In the genomic region with DNA sequence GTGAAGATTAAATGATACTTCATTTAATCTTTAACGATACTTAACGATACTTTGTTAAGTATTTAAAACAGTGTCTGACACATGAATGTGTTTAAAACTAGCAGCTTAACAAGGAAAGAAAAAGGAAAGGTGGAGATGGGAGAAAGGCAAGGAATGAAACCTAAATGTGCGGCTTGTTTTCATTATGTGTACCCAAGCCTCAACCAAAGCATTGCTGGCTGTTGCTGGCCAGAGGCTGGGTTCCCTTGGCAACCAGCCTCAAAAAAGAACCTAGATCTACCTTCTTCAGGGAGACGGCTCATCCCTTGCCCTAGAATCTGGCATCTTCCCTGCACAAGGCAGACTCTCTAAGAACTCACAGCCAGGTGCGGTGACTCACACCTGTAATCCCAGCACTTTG, we compare ENCODE assay signal across 16 cellular contexts. TPM values are rescaled to one million over a fixed set of nuclear protein-coding genes. Genes with fewer than 3 reads are reported as not detected.
DNase-seq lines count a peak whose midpoint lies in the region; ATAC-seq and TF ChIP-seq lines count a peak whose summit lies in the region.
"Had no signal": no experiment of that assay in that cellular context is flagged by ENCODE, and none has a peak within 500 bp of the region (broad histone marks: within the 10 kb centered on the region; RNA-seq: fewer than 3 reads in every experiment).

No MANE protein-coding gene starts in this region.

- H3K4me1 Mint-ChIP-seq in CD4-positive, CD25-positive, alpha-beta regulatory T cell = peaks cover 24 to 56% (median 38%) of the 10 kb centered on the region in 4 donors
- peaks cover 6% of the 10 kb centered on the region in 2 experiments for H3K4me1 Mint-ChIP-seq in H9
- peaks cover 16% of the 10 kb centered on the region for H3K4me1 Mint-ChIP-seq in neural crest cell

- peak overlapping the region; percentile 76 to 89 (median 76) for H3K27ac Mint-ChIP-seq in CD4-positive, CD25-positive, alpha-beta regulatory T cell
- H3K27ac Mint-ChIP-seq in H9 (peak overlapping the region in 2 of 3 experiments; percentile 53 to 73; a peak in 1 of 7 replicates), neural crest cell (ENCODE audit: unreplicated experiment) (peak overlapping the region; percentile 92)

- no peak for DNase-seq in CD4-positive, CD25-positive, alpha-beta regulatory T cell
- no peak for DNase-seq in H9
- DNase-seq in caudate nucleus (lab: John Stamatoyannopoulos, UW) = no peak
- no peak for DNase-seq in neural crest cell (ENCODE audit: low read depth, low spot score)
- no peak for DNase-seq in germinal center (ENCODE audit: low spot score)
- DNase-seq in GM19240 (ENCODE audit: insufficient read length, low spot score) = no peak
- DNase-seq in iPS-NIHi11 (ENCODE audit: low spot score) = no peak
- DNase-seq in NCI-H2171 treated with DMSO at 0.1 percent for 48 hours (lab: John Stamatoyannopoulos, UW) = no peak
- DNase-seq: foreskin fibroblast; GF-D8; left ventricle myocardium superior; NCI-H1436 treated with DMSO at 0.1 percent for 48 hours; NCI-H226; NK-92 treated with Interleukin-12 subunit alpha and Interleukin-12 subunit beta, amount 100 ng/mL, for 24 hours had no signal

- no peak overlapping the region for H3K4me3 ChIP-seq in CD4-positive, CD25-positive, alpha-beta regulatory T cell (ENCODE audit: low read depth, low read length)

- no peak overlapping the region for H2AFZ ChIP-seq in H9 (ENCODE audit: low read length)

- H3T11ph ChIP-seq in H9 (ENCODE audit: low read length) = no peak overlapping the region

- H3K4me3 Mint-ChIP-seq in CD4-positive, CD25-positive, alpha-beta regulatory T cell = peak overlapping the region in 1 of 4 donors; percentile 43
- H3K4me3 Mint-ChIP-seq in H9 (no peak overlapping the region), neural crest cell (no peak overlapping the region)

- H3K9ac ChIP-seq in H9 (ENCODE audit: extremely low read depth, insufficient read length, low read length) = no peak overlapping the region

- H3K27ac ChIP-seq in CD4-positive, CD25-positive, alpha-beta regulatory T cell (ENCODE audit: insufficient read depth, low read length, poor library complexity, severe bottlenecking) = no peak overlapping the region
- no peak overlapping the region for H3K27ac ChIP-seq in H9 (ENCODE audit: insufficient read length, low read depth, low read length)
- H3K27ac ChIP-seq in caudate nucleus (ENCODE audit: low read depth, low read length) = peak overlapping the region; percentile 74
- H3K27ac ChIP-seq: VCaP had no signal

- no peaks in the 10 kb centered on the region for H3K9me3 ChIP-seq in CD4-positive, CD25-positive, alpha-beta regulatory T cell (ENCODE audit: control insufficient read depth in 2 of 2, low read length in 2 of 2)
- H3K9me3 ChIP-seq in H9 (ENCODE audit: control insufficient read depth, low read depth, low read length) = no peaks in the 10 kb centered on the region

- H3K79me1 ChIP-seq in H9 (ENCODE audit: insufficient read depth, low read depth, low read length, poor library complexity, severe bottlenecking) = no peaks in the 10 kb centered on the region

- H3K4ac ChIP-seq in H9 (ENCODE audit: low read depth, low read length) = no peak overlapping the region

- H2AK5ac ChIP-seq in H9 (ENCODE audit: insufficient read length, low read length) = no peak overlapping the region

- H2BK12ac ChIP-seq in H9 (ENCODE audit: insufficient read length, low read depth, low read length) = no peak overlapping the region

- no peak overlapping the region for H3K14ac ChIP-seq in H9 (ENCODE audit: insufficient read depth, low read length)

- ATAC-seq in CD4-positive, CD25-positive, alpha-beta regulatory T cell (ENCODE audit: low read depth in 2 of 2) = no peak
- ATAC-seq: HCT116, left ventricle myocardium superior had no signal

- H2BK120ac ChIP-seq in H9 (ENCODE audit: low read depth, low read length, poor library complexity, severe bottlenecking) = no peak overlapping the region

- no peak overlapping the region for H3K23ac ChIP-seq in H9 (ENCODE audit: insufficient read length, low read depth, low read length)

- H4K91ac ChIP-seq in H9 (ENCODE audit: insufficient read length, low read depth, low read length) = no peak overlapping the region

- H4K8ac ChIP-seq in H9 (replicated peaks; ENCODE audit: insufficient read length, low read depth, low read length) = no peak overlapping the region

- no peak overlapping the region for H2BK5ac ChIP-seq in H9 (ENCODE audit: insufficient read length, low read length)

- no peak overlapping the region for H4K5ac ChIP-seq in H9 (ENCODE audit: insufficient read length, low read depth, low read length)

- peaks cover 4% of the 10 kb centered on the region for H3K27me3 Mint-ChIP-seq in CD4-positive, CD25-positive, alpha-beta regulatory T cell
- H3K27me3 Mint-ChIP-seq in H9 (ENCODE audit: low read depth) = no peaks in the 10 kb centered on the region
- no peaks in the 10 kb centered on the region for H3K27me3 Mint-ChIP-seq in neural crest cell (ENCODE audit: low read depth)

- H2BK15ac ChIP-seq in H9 (ENCODE audit: low read depth, low read length) = no peak overlapping the region

- no CpG with 5 or more reads among the region's 5 CpGs for WGBS in H9 (ENCODE audit: extremely low coverage, insufficient read length, low lambda C conversion rate)

- H3K23me2 ChIP-seq in H9 (ENCODE audit: insufficient read length, low read depth, low read length, poor library complexity, severe bottlenecking) = no peaks in the 10 kb centered on the region

- H3K56ac ChIP-seq in H9 (ENCODE audit: insufficient read length, low read depth, low read length) = no peak overlapping the region

- peaks cover 34% of the 10 kb centered on the region for H3K36me3 ChIP-seq in CD4-positive, CD25-positive, alpha-beta regulatory T cell (ENCODE audit: control insufficient read depth, insufficient read depth, low read length)

- peaks cover 26% of the 10 kb centered on the region for H3K36me3 Mint-ChIP-seq in CD4-positive, CD25-positive, alpha-beta regulatory T cell
- H3K36me3 Mint-ChIP-seq in H9 (ENCODE audit: insufficient read depth in 1 of 3, low read depth in 3 of 3) = peaks cover 0 to 50% (median 48%) of the 10 kb centered on the region in 3 experiments; a peak in 5 of 7 replicates
- peaks cover 11% of the 10 kb centered on the region for H3K36me3 Mint-ChIP-seq in neural crest cell (ENCODE audit: low read depth)

- TF ChIP-seq CTCF in H9 (conservative IDR thresholded peaks at IDR 0.05) = no peak
- no peak for TF ChIP-seq CTCF in neural crest cell (conservative IDR thresholded peaks at IDR 0.05)

- H3K79me2 ChIP-seq in H9 (ENCODE audit: insufficient read depth, low read length) = no peaks in the 10 kb centered on the region

- H3K18ac ChIP-seq in H9 (ENCODE audit: insufficient read length, low read depth, low read length) = no peak overlapping the region

- peaks cover 22% of the 10 kb centered on the region for H3K4me1 ChIP-seq in CD4-positive, CD25-positive, alpha-beta regulatory T cell (ENCODE audit: control insufficient read depth, insufficient read depth, low read length, poor library complexity, severe bottlenecking)
- no peaks in the 10 kb centered on the region; the same call in 1 of the 2 replicates for H3K4me1 ChIP-seq in H9 (ENCODE audit: insufficient read depth, low read length)

- no peak overlapping the region for H3K4me2 ChIP-seq in H9 (ENCODE audit: insufficient read depth, insufficient read length, low read length)

- H3K9me3 Mint-ChIP-seq in CD4-positive, CD25-positive, alpha-beta regulatory T cell = no peaks in the 10 kb centered on the region
- H3K9me3 Mint-ChIP-seq in H9 (no peaks in the 10 kb centered on the region), neural crest cell (no peaks in the 10 kb centered on the region)

- H3K27me3 ChIP-seq in CD4-positive, CD25-positive, alpha-beta regulatory T cell (ENCODE audit: control insufficient read depth, insufficient read depth, low read length) = no peaks in the 10 kb centered on the region
- H3K27me3 ChIP-seq in H9 (ENCODE audit: insufficient read depth, low read length) = no peaks in the 10 kb centered on the region

- H4K20me1 ChIP-seq in H9 (ENCODE audit: control insufficient read depth, insufficient read depth, insufficient read length) = no peaks in the 10 kb centered on the region

- no peak overlapping the region for H2BK20ac ChIP-seq in H9 (ENCODE audit: low read depth, low read length, poor library complexity, severe bottlenecking)

RNA-seq across cellular contexts. Expression of gene PCBP1, which starts 13.8 kb away (rescaled TPM):
- 330 TPM for total RNA-seq in CD4-positive, CD25-positive, alpha-beta regulatory T cell
- polyA plus RNA-seq in CD4-positive, CD25-positive, alpha-beta regulatory T cell = 100 to 1,000 TPM; 131 to 188 (median 173) TPM
- 457 and 465 TPM in 2 replicates for total RNA-seq in H9 (2021)
- 365 and 382 TPM in 2 replicates for total RNA-seq in neural crest cell
